17 cellular contexts compared by ENCODE assay signal in the genomic region with DNA sequence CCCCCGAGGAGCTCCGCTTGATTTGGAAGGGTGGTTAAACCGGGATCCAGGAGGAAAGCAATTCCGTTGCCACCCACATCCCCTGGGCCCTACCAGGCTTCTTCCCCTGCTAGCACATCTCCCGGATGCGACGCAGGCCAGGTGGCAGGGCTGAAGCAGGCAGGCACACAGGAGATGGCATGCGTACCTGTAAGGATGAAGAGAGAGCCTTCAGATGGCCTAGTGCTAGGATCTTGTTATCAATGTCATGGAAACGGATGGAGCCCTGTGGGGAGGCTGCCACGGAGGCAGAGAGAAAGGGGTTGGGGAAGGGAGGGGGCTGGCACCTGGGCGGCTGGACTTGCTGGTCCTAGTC. TPM values are rescaled to one million over a fixed set of nuclear protein-coding genes. Genes with fewer than 3 reads are reported as not detected.
A peak's percentile ranks its signal among the peaks of the same experiment; 100 is the strongest.
DNase-seq lines count a peak whose midpoint lies in the region; ATAC-seq and TF ChIP-seq lines count a peak whose summit lies in the region.
"Had no signal": no experiment of that assay in that cellular context is flagged by ENCODE, and none has a peak within 500 bp of the region (broad histone marks: within the 10 kb centered on the region; RNA-seq: fewer than 3 reads in every experiment).

No MANE protein-coding gene starts in this region.

- H3K36me3 ChIP-seq in endodermal cell (ENCODE audit: control insufficient read depth, insufficient read depth, low read length) (no peaks in the 10 kb centered on the region), transverse colon (no peaks in the 10 kb centered on the region), HAP-1 (replicated peaks) (no peaks in the 10 kb centered on the region)
- H3K36me3 ChIP-seq: MG63, SJSA1 had no signal

- no peak overlapping the region for H3K27ac ChIP-seq in endodermal cell (ENCODE audit: low read depth, low read length)
- H3K27ac ChIP-seq in transverse colon: no peak overlapping the region
- H3K27ac ChIP-seq: SJSA1 had no signal

- no peaks in the 10 kb centered on the region for H3K4me1 ChIP-seq in endodermal cell (ENCODE audit: control insufficient read depth, insufficient read depth, low read length)
- peaks cover 0 to 19% (median 2%) of the 10 kb centered on the region in 4 donors for H3K4me1 ChIP-seq in transverse colon
- H3K4me1 ChIP-seq in HAP-1: no peaks in the 10 kb centered on the region
- H3K4me1 ChIP-seq: SJSA1 had no signal

- peaks cover 9% of the 10 kb centered on the region for H3K36me3 Mint-ChIP-seq in activated CD8-positive, alpha-beta memory T cell treated with anti-CD3 and anti-CD28 coated beads, Interleukin-2, amount 10 ng/mL, durations not matched to agents 7 days and 5 days
- H3K36me3 Mint-ChIP-seq in endodermal cell (ENCODE audit: low read depth): no peaks in the 10 kb centered on the region

- intact Hi-C loops in transverse colon (cut with DNase I; ENCODE audit: low total_unique reads): no loop called here

- no peak for ATAC-seq in activated CD8-positive, alpha-beta memory T cell treated with anti-CD3 and anti-CD28 coated beads, Interleukin-2, amount 10 ng/mL, durations not matched to agents 7 days and 5 days
- ATAC-seq: HepG2, PC-3 had no signal

- no peak overlapping the region for H3K4me3 Mint-ChIP-seq in activated CD8-positive, alpha-beta memory T cell treated with anti-CD3 and anti-CD28 coated beads, Interleukin-2, amount 10 ng/mL, durations not matched to agents 7 days and 5 days
- H3K4me3 Mint-ChIP-seq in endodermal cell: no peak overlapping the region
- H3K4me3 Mint-ChIP-seq: CD4-positive, alpha-beta memory T cell had no signal

- no peak overlapping the region for H3K9ac ChIP-seq in endodermal cell (ENCODE audit: extremely low read depth, low read length, poor library complexity, severe bottlenecking)

- TF ChIP-seq EP300 in transverse colon (IDR thresholded peaks at IDR 0.05; ENCODE audit: low read depth): no peak

- peak overlapping the region; percentile 3 for H3K27ac Mint-ChIP-seq in activated CD8-positive, alpha-beta memory T cell treated with anti-CD3 and anti-CD28 coated beads, Interleukin-2, amount 10 ng/mL, durations not matched to agents 7 days and 5 days
- no peak overlapping the region for H3K27ac Mint-ChIP-seq in endodermal cell

- H3K4me3 ChIP-seq in endodermal cell (ENCODE audit: low read length) (no peak overlapping the region), transverse colon (no peak overlapping the region), HAP-1 (no peak overlapping the region)
- H3K4me3 ChIP-seq: MG63, SJSA1 had no signal

- H3K27me3 Mint-ChIP-seq in activated CD8-positive, alpha-beta memory T cell treated with anti-CD3 and anti-CD28 coated beads, Interleukin-2, amount 10 ng/mL, durations not matched to agents 7 days and 5 days: peaks cover 87% of the 10 kb centered on the region
- peaks cover 99% of the 10 kb centered on the region for H3K27me3 Mint-ChIP-seq in endodermal cell (ENCODE audit: insufficient read depth)

- peaks cover 100% of the 10 kb centered on the region for H3K27me3 ChIP-seq in endodermal cell (ENCODE audit: control insufficient read depth, insufficient read depth, low read length, poor library complexity, severe bottlenecking)
- H3K27me3 ChIP-seq in transverse colon: peaks cover 100% of the 10 kb centered on the region
- H3K27me3 ChIP-seq in HAP-1 (ENCODE audit: low read depth): peaks cover 88% of the 10 kb centered on the region

- no peak for TF ChIP-seq CTCF in endodermal cell (conservative IDR thresholded peaks at IDR 0.05)
- no peak for TF ChIP-seq CTCF in transverse colon (IDR thresholded peaks at IDR 0.05)

- WGBS in endodermal cell (ENCODE audit: insufficient coverage in 1 of 2, insufficient read length in 1 of 2), 2 experiments: 4 to 6% methylated on average over 6 to 11 of the region's 11 CpGs
- WGBS in transverse colon (ENCODE audit: low coverage in 1 of 2), 2 donors: 0 to 4% methylated on average over 4 to 11 of the region's 11 CpGs

- H3K4me1 Mint-ChIP-seq in activated CD8-positive, alpha-beta memory T cell treated with anti-CD3 and anti-CD28 coated beads, Interleukin-2, amount 10 ng/mL, durations not matched to agents 7 days and 5 days: no peaks in the 10 kb centered on the region
- peaks cover 14% of the 10 kb centered on the region for H3K4me1 Mint-ChIP-seq in endodermal cell

- in situ Hi-C loops in transverse colon (cut with MboI; ENCODE audit: low pct_ligation_motif_present in 1 of 4, low pct_unique_long_range_greater_than_20kb in 1 of 4, low sequenced_read_pairs in 3 of 4): no loop called here
- in situ Hi-C loops in HAP-1 (cut with MboI; ENCODE audit: low sequenced_read_pairs): loop anchor here (25.0 kb wide), 2 partner anchors 379 to 554 kb away; no protein-coding TSS in a partner anchor

- no peaks in the 10 kb centered on the region for H3K9me3 Mint-ChIP-seq in activated CD8-positive, alpha-beta memory T cell treated with anti-CD3 and anti-CD28 coated beads, Interleukin-2, amount 10 ng/mL, durations not matched to agents 7 days and 5 days (ENCODE audit: low read depth)
- H3K9me3 Mint-ChIP-seq in endodermal cell: no peaks in the 10 kb centered on the region

- TF ChIP-seq POLR2A in transverse colon (IDR thresholded peaks at IDR 0.05): no peak

- no peaks in the 10 kb centered on the region for H3K9me3 ChIP-seq in endodermal cell (ENCODE audit: control insufficient read depth, low read length)
- H3K9me3 ChIP-seq in transverse colon: no peaks in the 10 kb centered on the region
- H3K9me3 ChIP-seq in HAP-1: no peaks in the 10 kb centered on the region
- H3K9me3 ChIP-seq: MG63 had no signal

- no peak for DNase-seq in activated CD8-positive, alpha-beta memory T cell treated with anti-CD3 and anti-CD28 coated beads, Interleukin-2, amount 10 ng/mL, durations not matched to agents 7 days and 5 days
- DNase-seq in activated CD8-positive, alpha-beta memory T cell treated with anti-CD3 and anti-CD28 coated beads, Interleukin-2, amount 50 U/mL, for 48 hours: no peak
- DNase-seq in NCI-H1105 treated with DMSO at 0.1 percent for 48 hours (lab: John Stamatoyannopoulos, UW) (peak; percentile 51), endodermal cell (peak; percentile 56), amygdala (lab: John Stamatoyannopoulos, UW) (no peak), transverse colon (no peak), HAP-1 (ENCODE audit: low spot score in 2 of 2) (no peak)
- DNase-seq: AML-193; CD4-positive, alpha-beta memory T cell; MG63; NCI-H1436; NCI-H2081 treated with DMSO at 0.1 percent for 48 hours; PC-3; SW 1271 had no signal

- CTCF ChIA-PET in activated CD8-positive, alpha-beta memory T cell treated with anti-CD3 and anti-CD28 coated beads, Interleukin-2, amount 10 ng/mL, durations not matched to agents 7 days and 5 days (lab: Charles Lee): no interaction called here

RNA-seq across cellular contexts. Expression of a gene that starts 8.5 kb away (rescaled TPM):
- not detected for total RNA-seq in activated CD8-positive, alpha-beta memory T cell treated with anti-CD3 and anti-CD28 coated beads, Interleukin-2, amount 10 ng/mL, durations not matched to agents 7 days and 5 days
- total RNA-seq in endodermal cell (not detected), transverse colon (not detected)
- polyA plus RNA-seq in endodermal cell (2013, experiment 1 of 2): 40.6 TPM
- polyA plus RNA-seq in endodermal cell (2013, experiment 2 of 2): 33.9 TPM
- total RNA-seq: CD4-positive, alpha-beta memory T cell; H4; HepG2; PC-3; SJSA1 had no signal
- polyA plus RNA-seq: CD4-positive, alpha-beta memory T cell; HepG2 had no signal

Comparison
In these comparisons a context has a peak if more than half of its experiments do, and no peak if none do; other contexts are left out.
1. DNase-seq: peak in NCI-H1105 treated with DMSO at 0.1 percent for 48 hours (single experiment) and endodermal cell (single experiment); none in activated CD8-positive, alpha-beta memory T cell treated with anti-CD3 and anti-CD28 coated beads, Interleukin-2, amount 10 ng/mL, durations not matched to agents 7 days and 5 days (single experiment), activated CD8-positive, alpha-beta memory T cell treated with anti-CD3 and anti-CD28 coated beads, Interleukin-2, amount 50 U/mL, for 48 hours (single experiment), amygdala (0 of 56), transverse colon (single experiment) and HAP-1 (0 of 2).